In the genomic region with DNA sequence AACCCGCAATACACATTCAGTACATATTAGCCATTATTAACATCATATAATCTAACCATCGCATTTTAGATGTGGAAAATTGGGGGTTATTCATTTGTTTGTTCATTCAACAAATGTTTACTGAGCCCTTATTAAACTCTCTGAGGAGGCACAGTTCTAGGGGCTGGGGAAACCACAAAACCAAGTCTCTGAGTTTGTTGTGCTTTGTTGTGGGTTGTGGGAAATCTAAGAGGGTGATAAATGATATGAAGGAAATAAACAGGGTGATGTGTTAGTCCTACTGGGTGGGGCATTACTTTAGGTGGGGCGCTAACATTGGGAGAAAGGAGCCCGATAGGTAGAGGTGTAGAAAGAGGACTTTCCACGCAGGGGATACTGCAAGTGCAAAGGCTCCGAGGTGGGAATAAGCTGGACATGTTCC, we compare ENCODE assay signal across 11 cellular contexts.
DNase-seq lines count a peak whose midpoint lies in the region; ATAC-seq lines count a peak whose summit lies in the region.
"Had no signal": no experiment of that assay in that cellular context is flagged by ENCODE, and none has a peak within 500 bp of the region (broad histone marks: within the 10 kb centered on the region; RNA-seq: fewer than 3 reads in every experiment).

No MANE protein-coding gene starts in this region.

- no peaks in the 10 kb centered on the region for H3K9me3 ChIP-seq in CD4-positive, CD25-positive, alpha-beta regulatory T cell (ENCODE audit: control insufficient read depth in 2 of 2, low read length in 2 of 2)
- H3K9me3 ChIP-seq in muscle layer of colon (ENCODE audit: low read length) (no peaks in the 10 kb centered on the region), MG63 (no peaks in the 10 kb centered on the region)
- H3K9me3 ChIP-seq: breast epithelium, esophagus muscularis mucosa had no signal

- H3K36me3 Mint-ChIP-seq in CD4-positive, CD25-positive, alpha-beta regulatory T cell: no peaks in the 10 kb centered on the region
- H3K36me3 Mint-ChIP-seq in activated T-cell treated with anti-CD3 and anti-CD28 coated beads, Interleukin-2, amount 50 U/mL, for 72 hours (ENCODE audit: insufficient read depth in 2 of 2): no peaks in the 10 kb centered on the region

- peak overlapping the region in 1 of 3 donors; percentile 42 for H3K27ac Mint-ChIP-seq in CD4-positive, CD25-positive, alpha-beta regulatory T cell
- peak overlapping the region; percentile 5 for H3K27ac Mint-ChIP-seq in activated T-cell treated with anti-CD3 and anti-CD28 coated beads, Interleukin-2, amount 50 U/mL, for 72 hours

- DNase-seq in CD4-positive, CD25-positive, alpha-beta regulatory T cell: peak in 2 of 3 donors; percentile 43 to 46
- peak; percentile 53 for DNase-seq in HT-29 (ENCODE audit: low spot score)
- DNase-seq in activated T-cell treated with anti-CD3 and anti-CD28 coated beads, Interleukin-2, amount 50 U/mL, for 72 hours: peak in 1 of 2 donors; percentile 3
- no peak for DNase-seq in NK-92 treated with Interleukin-12 subunit alpha and Interleukin-12 subunit beta, amount 100 ng/mL, for 24 hours (lab: John Stamatoyannopoulos, UW)
- no peak for DNase-seq in MG63
- no peak for DNase-seq in T1000 (lab: John Stamatoyannopoulos, UW)
- DNase-seq: SHP77 treated with DMSO at 0.1 percent for 48 hours had no signal

- H3K27me3 Mint-ChIP-seq in CD4-positive, CD25-positive, alpha-beta regulatory T cell: peaks cover 26% of the 10 kb centered on the region
- H3K27me3 Mint-ChIP-seq in activated T-cell treated with anti-CD3 and anti-CD28 coated beads, Interleukin-2, amount 50 U/mL, for 72 hours (ENCODE audit: low read depth): peaks cover 38% of the 10 kb centered on the region

- H3K27me3 ChIP-seq in CD4-positive, CD25-positive, alpha-beta regulatory T cell (ENCODE audit: control insufficient read depth, insufficient read depth, low read length): peaks cover 8% of the 10 kb centered on the region
- H3K27me3 ChIP-seq in muscle layer of colon (ENCODE audit: control insufficient read depth in 1 of 2, insufficient read depth in 2 of 2, low read length in 2 of 2): no peaks in the 10 kb centered on the region
- H3K27me3 ChIP-seq in MG63: no peaks in the 10 kb centered on the region
- H3K27me3 ChIP-seq: breast epithelium, esophagus muscularis mucosa had no signal

- no peak overlapping the region for H3K27ac ChIP-seq in CD4-positive, CD25-positive, alpha-beta regulatory T cell (ENCODE audit: insufficient read depth, low read length, poor library complexity, severe bottlenecking)
- H3K27ac ChIP-seq in muscle layer of colon (ENCODE audit: low read depth, low read length): no peak overlapping the region
- H3K27ac ChIP-seq: breast epithelium, esophagus muscularis mucosa had no signal

- peaks cover 11 to 22% (median 14%) of the 10 kb centered on the region in 4 donors for H3K4me1 Mint-ChIP-seq in CD4-positive, CD25-positive, alpha-beta regulatory T cell
- H3K4me1 Mint-ChIP-seq in activated T-cell treated with anti-CD3 and anti-CD28 coated beads, Interleukin-2, amount 50 U/mL, for 72 hours (ENCODE audit: low read depth): peaks cover 16% of the 10 kb centered on the region

- peak overlapping the region; percentile 45 to 70 (median 65) for H3K4me3 Mint-ChIP-seq in CD4-positive, CD25-positive, alpha-beta regulatory T cell
- peak overlapping the region in 1 of 2 donors; percentile 41 for H3K4me3 Mint-ChIP-seq in activated T-cell treated with anti-CD3 and anti-CD28 coated beads, Interleukin-2, amount 50 U/mL, for 72 hours

- H3K9ac ChIP-seq in muscle layer of colon (ENCODE audit: low read length): no peak overlapping the region

- H3K4me1 ChIP-seq in CD4-positive, CD25-positive, alpha-beta regulatory T cell (ENCODE audit: control insufficient read depth, insufficient read depth, low read length, poor library complexity, severe bottlenecking): peaks cover 16% of the 10 kb centered on the region
- peaks cover 8% of the 10 kb centered on the region for H3K4me1 ChIP-seq in muscle layer of colon (ENCODE audit: insufficient read depth, low read length)
- H3K4me1 ChIP-seq: breast epithelium had no signal

- H3K36me3 ChIP-seq in CD4-positive, CD25-positive, alpha-beta regulatory T cell (ENCODE audit: control insufficient read depth, insufficient read depth, low read length): no peaks in the 10 kb centered on the region
- H3K36me3 ChIP-seq in muscle layer of colon (ENCODE audit: insufficient read depth, low read length): no peaks in the 10 kb centered on the region
- no peaks in the 10 kb centered on the region for H3K36me3 ChIP-seq in MG63
- H3K36me3 ChIP-seq: breast epithelium, esophagus muscularis mucosa had no signal

- H3K9me3 Mint-ChIP-seq in CD4-positive, CD25-positive, alpha-beta regulatory T cell: no peaks in the 10 kb centered on the region
- no peaks in the 10 kb centered on the region for H3K9me3 Mint-ChIP-seq in activated T-cell treated with anti-CD3 and anti-CD28 coated beads, Interleukin-2, amount 50 U/mL, for 72 hours

- peak; percentile 24 to 46 for ATAC-seq in CD4-positive, CD25-positive, alpha-beta regulatory T cell (ENCODE audit: low read depth in 2 of 2)
- peak; percentile 17 to 49 for ATAC-seq in activated T-cell treated with anti-CD3 and anti-CD28 coated beads, Interleukin-2, amount 50 U/mL, for 72 hours (replicated peaks in 1 of 2)
- ATAC-seq in GM21447 (IDR thresholded peaks at IDR 0.05; ENCODE audit: unreplicated experiment): no peak

- H3K4me3 ChIP-seq in CD4-positive, CD25-positive, alpha-beta regulatory T cell (ENCODE audit: low read depth, low read length): peak overlapping the region; percentile 69
- H3K4me3 ChIP-seq in muscle layer of colon (ENCODE audit: low read depth in 1 of 2, low read length in 2 of 2) (peak overlapping the region; percentile 0 to 28), MG63 (no peak overlapping the region)
- H3K4me3 ChIP-seq: breast epithelium, esophagus muscularis mucosa had no signal

Comparison
In these comparisons a context has a peak if more than half of its experiments do, and no peak if none do; other contexts are left out.
1. DNase-seq: peak in CD4-positive, CD25-positive, alpha-beta regulatory T cell (2 of 3) and HT-29 (single experiment); none in NK-92 treated with Interleukin-12 subunit alpha and Interleukin-12 subunit beta, amount 100 ng/mL, for 24 hours (single experiment), MG63 (single experiment) and T1000 (single experiment).